Comparison of ENCODE assay signal across 26 cellular contexts in genomic region chr16:79347176-79347715, GRCh38.
"Had no signal": no experiment of that assay in that cellular context is flagged by ENCODE, and none has a peak within 500 bp of the region (broad histone marks: within the 10 kb centered on the region; RNA-seq: fewer than 3 reads in every experiment).

No MANE protein-coding gene starts in this region.

- H3K9me3 ChIP-seq: ascending aorta, breast epithelium, esophagus squamous epithelium, heart right ventricle, right atrium auricular region, thyroid gland had no signal

- H3K27me3 Mint-ChIP-seq: activated CD4-positive, alpha-beta T cell treated with anti-CD3 and anti-CD28 coated beads for 36 hours; activated naive CD4-positive, alpha-beta T cell treated with anti-CD3 and anti-CD28 coated beads, Interleukin-2, amount 50 U/mL, for 24 hours had no signal

- ATAC-seq: activated CD4-positive, alpha-beta T cell treated with anti-CD3 and anti-CD28 coated beads for 36 hours; activated T-cell treated with anti-CD3 and anti-CD28 coated beads, Interleukin-2, amount 50 U/mL, for 72 hours; heart right ventricle; stimulated activated naive B cell treated with anti-CD40 and anti-IgM and Interleukin-4, amounts not matched to agents 10 μg/mL and 1 μg/mL and 100 μg/mL, for 72 hours had no signal

- H3K4me3 Mint-ChIP-seq: activated CD4-positive, alpha-beta T cell treated with anti-CD3 and anti-CD28 coated beads for 36 hours; activated naive CD4-positive, alpha-beta T cell treated with anti-CD3 and anti-CD28 coated beads, Interleukin-2, amount 50 U/mL, for 24 hours; activated T-cell treated with anti-CD3 and anti-CD28 coated beads, Interleukin-2, amount 50 U/mL, for 72 hours; dendritic cell treated with granulocyte-macrophage colony-stimulating factor and Interleukin-4, amounts not matched to agents 40 ng/mL and 50 ng/mL, for 4 days; immature natural killer cell; mesothelial cell of epicardium; stimulated activated naive B cell treated with anti-CD40 and anti-IgM and Interleukin-4, amounts not matched to agents 10 μg/mL and 1 μg/mL and 100 μg/mL, for 72 hours; T-helper 2 cell treated with Interferon-gamma antibody and Interleukin-4, amounts not matched to agents 5 μg/mL and 100 μg/mL, for 36 hours had no signal

- H3K9me3 Mint-ChIP-seq: activated naive CD4-positive, alpha-beta T cell treated with anti-CD3 and anti-CD28 coated beads, Interleukin-2, amount 50 U/mL, for 24 hours; activated T-cell treated with anti-CD3 and anti-CD28 coated beads, Interleukin-2, amount 50 U/mL, for 72 hours; dendritic cell treated with granulocyte-macrophage colony-stimulating factor and Interleukin-4, amounts not matched to agents 40 ng/mL and 50 ng/mL, for 4 days; immature natural killer cell; mesothelial cell of epicardium; nephron; T-helper 2 cell treated with Interferon-gamma antibody and Interleukin-4, amounts not matched to agents 5 μg/mL and 100 μg/mL, for 36 hours had no signal

- FAIRE-seq: small intestine, TTC549 had no signal

- H3K4me1 Mint-ChIP-seq: activated naive CD4-positive, alpha-beta T cell treated with anti-CD3 and anti-CD28 coated beads, Interleukin-2, amount 50 U/mL, for 24 hours; mesothelial cell of epicardium; stimulated activated naive B cell treated with anti-CD40 and anti-IgM and Interleukin-4, amounts not matched to agents 10 μg/mL and 1 μg/mL and 100 μg/mL, for 72 hours had no signal

- H3K27ac Mint-ChIP-seq: activated CD4-positive, alpha-beta T cell treated with anti-CD3 and anti-CD28 coated beads for 36 hours; activated naive CD4-positive, alpha-beta T cell treated with anti-CD3 and anti-CD28 coated beads, Interleukin-2, amount 50 U/mL, for 24 hours; activated T-cell treated with anti-CD3 and anti-CD28 coated beads, Interleukin-2, amount 50 U/mL, for 72 hours; dendritic cell treated with granulocyte-macrophage colony-stimulating factor and Interleukin-4, amounts not matched to agents 40 ng/mL and 50 ng/mL, for 4 days; immature natural killer cell; mesothelial cell of epicardium; nephron; progenitor cell of endocrine pancreas; stimulated activated naive B cell treated with anti-CD40 and anti-IgM and Interleukin-4, amounts not matched to agents 10 μg/mL and 1 μg/mL and 100 μg/mL, for 72 hours; T-helper 2 cell treated with Interferon-gamma antibody and Interleukin-4, amounts not matched to agents 5 μg/mL and 100 μg/mL, for 36 hours had no signal

- H3K27me3 ChIP-seq: ascending aorta, breast epithelium, right atrium auricular region, thyroid gland had no signal

- H3K4me3 ChIP-seq: ascending aorta, breast epithelium, esophagus squamous epithelium, heart right ventricle, lung, right atrium auricular region, SK-N-MC, thyroid gland had no signal

- H3K4me1 ChIP-seq: ascending aorta, breast epithelium, heart right ventricle, right atrium auricular region, thyroid gland had no signal

- DNase-seq: activated CD4-positive, alpha-beta T cell treated with anti-CD3 and anti-CD28 coated beads for 36 hours; activated CD8-positive, alpha-beta memory T cell treated with anti-CD3 and anti-CD28 coated beads, Interleukin-2, amount 50 U/mL, for 48 hours; activated gamma-delta T cell; activated T-cell treated with anti-CD3 and anti-CD28 coated beads, Interleukin-2, amount 50 U/mL, for 72 hours; cerebellar nuclear complex; effector memory CD4-positive, alpha-beta T cell; esophagus squamous epithelium; heart right ventricle; immature natural killer cell; small intestine; stimulated activated CD4-positive, alpha-beta T cell treated with anti-CD3 and anti-CD28 coated beads, Interleukin-15, amount 100 ng/mL, for 24 hours; stimulated activated CD4-positive, alpha-beta T cell treated with anti-CD3 and anti-CD28 coated beads, Interleukin-4, amount 100 ng/mL, for 4 hours; stimulated activated naive B cell treated with anti-CD40 and anti-IgM and Interleukin-4, amounts not matched to agents 10 μg/mL and 1 μg/mL and 100 μg/mL, for 72 hours; thyroid gland had no signal

- H3K36me3 ChIP-seq: ascending aorta, breast epithelium, esophagus squamous epithelium, heart right ventricle, right atrium auricular region, thyroid gland had no signal

- H3K27ac ChIP-seq: ascending aorta, breast epithelium, esophagus squamous epithelium, heart right ventricle, right atrium auricular region, SK-N-MC, thyroid gland had no signal

- H3K36me3 Mint-ChIP-seq: activated naive CD4-positive, alpha-beta T cell treated with anti-CD3 and anti-CD28 coated beads, Interleukin-2, amount 50 U/mL, for 24 hours; mesothelial cell of epicardium; stimulated activated naive B cell treated with anti-CD40 and anti-IgM and Interleukin-4, amounts not matched to agents 10 μg/mL and 1 μg/mL and 100 μg/mL, for 72 hours had no signal
